Comparison of ENCODE assay signal across 29 cellular contexts in the genomic region with DNA sequence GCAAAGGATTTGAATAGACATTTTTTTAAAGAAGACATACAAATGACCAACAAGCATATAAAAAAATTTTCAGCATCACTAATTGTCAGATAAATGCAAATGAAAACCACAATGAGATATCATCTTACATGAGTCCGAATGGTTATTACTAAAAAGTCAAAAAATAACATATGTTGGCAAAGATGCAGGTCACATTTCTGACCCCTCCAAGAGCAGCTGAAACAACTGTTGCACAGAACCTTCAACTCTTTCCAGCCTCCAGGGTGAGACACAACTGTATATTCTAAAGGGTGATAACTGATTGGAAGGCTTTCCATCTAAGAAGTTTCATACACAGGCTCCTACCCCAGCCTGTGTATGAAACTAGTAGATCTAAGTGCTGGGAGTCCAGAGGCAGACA.
"Had no signal": no experiment of that assay in that cellular context is flagged by ENCODE, and none has a peak within 500 bp of the region (broad histone marks: within the 10 kb centered on the region; RNA-seq: fewer than 3 reads in every experiment).

No MANE protein-coding gene starts in this region.

- H3K4me3 Mint-ChIP-seq: activated B cell treated with CpG ODN at 0.5 μM for 24 hours; activated naive CD8-positive, alpha-beta T cell treated with anti-CD3 and anti-CD28 coated beads, Interleukin-2, amount 10 ng/mL, durations not matched to agents 7 days and 5 days; dendritic cell treated with granulocyte-macrophage colony-stimulating factor and Interleukin-4, amounts not matched to agents 40 ng/mL and 50 ng/mL, for 4 days; endodermal cell; immature natural killer cell; mesothelial cell of epicardium; naive thymus-derived CD4-positive, alpha-beta T cell; stimulated activated naive B cell treated with anti-CD40 and anti-IgM and Interleukin-4, amounts not matched to agents 10 μg/mL and 1 μg/mL and 100 μg/mL, for 72 hours; T-helper 2 cell treated with Interferon-gamma antibody and Interleukin-4, amounts not matched to agents 5 μg/mL and 100 μg/mL, for 36 hours had no signal

- H3K9me3 ChIP-seq: pancreas, prostate gland, suprapubic skin, tibial artery had no signal

- H3K4me3 ChIP-seq: heart left ventricle, pancreas, prostate gland, suprapubic skin, tibial artery had no signal

- ATAC-seq: esophagus mucosa; foreskin keratinocyte; heart left ventricle; naive thymus-derived CD4-positive, alpha-beta T cell; pancreas; sciatic nerve; stimulated activated naive B cell treated with anti-CD40 and anti-IgM and Interleukin-4, amounts not matched to agents 10 μg/mL and 1 μg/mL and 100 μg/mL, for 72 hours had no signal

- FAIRE-seq: astrocyte, pancreas, small intestine had no signal

- H3K27ac Mint-ChIP-seq: activated B cell treated with CpG ODN at 0.5 μM for 24 hours; activated naive CD8-positive, alpha-beta T cell treated with anti-CD3 and anti-CD28 coated beads, Interleukin-2, amount 10 ng/mL, durations not matched to agents 7 days and 5 days; dendritic cell treated with granulocyte-macrophage colony-stimulating factor and Interleukin-4, amounts not matched to agents 40 ng/mL and 50 ng/mL, for 4 days; endodermal cell; immature natural killer cell; mesothelial cell of epicardium; stimulated activated naive B cell treated with anti-CD40 and anti-IgM and Interleukin-4, amounts not matched to agents 10 μg/mL and 1 μg/mL and 100 μg/mL, for 72 hours; T-helper 2 cell treated with Interferon-gamma antibody and Interleukin-4, amounts not matched to agents 5 μg/mL and 100 μg/mL, for 36 hours had no signal

- H3K36me3 ChIP-seq: heart left ventricle, pancreas, prostate gland, suprapubic skin, tibial artery had no signal

- DNase-seq: activated B cell treated with CpG ODN at 0.5 μM for 24 hours; activated effector memory CD4-positive, alpha-beta T cell treated with Interleukin-2 at 50 U/mL for 16 hours; activated naive CD4-positive, alpha-beta T cell treated with Interleukin-2 at 50 U/mL for 16 hours; activated naive CD8-positive, alpha-beta T cell treated with anti-CD3 and anti-CD28 coated beads, Interleukin-2, amount 10 ng/mL, durations not matched to agents 7 days and 5 days; amniotic stem cell; caudate nucleus; endodermal cell; foreskin keratinocyte; heart left ventricle; hypothalamus; immature natural killer cell; naive thymus-derived CD4-positive, alpha-beta T cell; pancreas; retina; small intestine; stimulated activated CD4-positive, alpha-beta T cell treated with anti-CD3 and anti-CD28 coated beads, Interleukin-1b, Interleukin-23, amount 100 ng/mL, for 48 hours; stimulated activated CD4-positive, alpha-beta T cell treated with anti-CD3 and anti-CD28 coated beads, Interleukin-4, amount 100 ng/mL, for 4 hours; stimulated activated CD8-positive, alpha-beta memory T cell treated with anti-CD3 and anti-CD28 coated beads, Interleukin-4, amount 100 ng/mL, for 48 hours; stimulated activated naive B cell treated with anti-CD40 and anti-IgM and Interleukin-4, amounts not matched to agents 10 μg/mL and 1 μg/mL and 100 μg/mL, for 72 hours; T-helper 1 cell; tibial artery had no signal

- H3K4me1 Mint-ChIP-seq: activated B cell treated with CpG ODN at 0.5 μM for 24 hours; stimulated activated naive B cell treated with anti-CD40 and anti-IgM and Interleukin-4, amounts not matched to agents 10 μg/mL and 1 μg/mL and 100 μg/mL, for 72 hours had no signal

- H3K4me1 ChIP-seq: foreskin keratinocyte, prostate gland, tibial artery had no signal

- H3K27me3 ChIP-seq: foreskin keratinocyte, heart left ventricle, pancreas, suprapubic skin, tibial artery had no signal

- H3K27ac ChIP-seq: foreskin keratinocyte, pancreas, prostate gland, suprapubic skin, tibial artery had no signal
